ENCODE assay signal across 2 cellular contexts in genomic region chr15:45091581-45091980, GRCh38.
TF ChIP-seq lines count a peak whose summit lies in the region.

No MANE protein-coding gene starts in this region.

TF ChIP-seq in A549, 52 proteins besides CTCF, POLR2A, EP300 and RAD21 (continued from another document):
- TF ChIP-seq E2F6 (IDR thresholded peaks at IDR 0.05; ENCODE audit: borderline replicate concordance, low read depth), result no peak

TF ChIP-seq in IMR-90, 13 proteins besides CTCF, POLR2A, EP300 and RAD21 (continued from another document):
- no peak for TF ChIP-seq FOS (IDR thresholded peaks at IDR 0.05; ENCODE audit: low read depth, low read length)
TF ChIP-seq in IMR-90: peak in this region for 0.
